In the genomic region with DNA sequence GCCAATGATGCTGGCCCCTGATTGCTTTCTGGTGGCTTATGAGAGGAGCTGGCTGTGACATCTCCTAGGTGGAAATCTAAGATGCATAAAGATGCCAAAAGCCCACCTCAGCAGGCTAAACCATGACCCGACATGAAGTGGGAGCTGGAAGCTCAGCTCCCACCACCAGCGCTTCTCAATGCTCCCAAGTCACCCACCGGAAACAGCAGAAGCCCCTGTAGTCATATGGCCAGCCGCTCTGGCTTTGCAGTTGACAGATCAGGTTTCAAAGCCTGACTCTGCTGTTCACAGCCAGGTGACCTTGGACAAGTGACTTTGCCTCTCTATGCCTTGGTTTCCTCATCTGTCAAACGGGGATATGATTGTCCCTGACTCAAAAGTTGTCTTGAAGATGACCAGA, we compare ENCODE assay signal across 1 cellular context.
TF ChIP-seq lines count a peak whose summit lies in the region.

No MANE protein-coding gene starts in this region.

TF ChIP-seq in GM23338, 12 proteins besides CTCF, POLR2A, EP300 and RAD21 (continued from another document):
- TF ChIP-seq ZNF462 (CRISPR knock-in tag; IDR thresholded peaks at IDR 0.05) (no peak), EZH2 (IDR thresholded peaks at IDR 0.05; ENCODE audit: low read depth, unreplicated experiment) (no peak), STAT1 (IDR thresholded peaks at IDR 0.05; ENCODE audit: unreplicated experiment) (no peak), ZNF331 (CRISPR knock-in tag; IDR thresholded peaks at IDR 0.05; ENCODE audit: low read depth) (no peak), NANOG (IDR thresholded peaks at IDR 0.05; ENCODE audit: borderline replicate concordance) (no peak), ZNF114 (CRISPR knock-in tag; IDR thresholded peaks at IDR 0.05) (no peak), ETS1 (IDR thresholded peaks at IDR 0.05) (no peak)
- TF ChIP-seq, protein P1, sequence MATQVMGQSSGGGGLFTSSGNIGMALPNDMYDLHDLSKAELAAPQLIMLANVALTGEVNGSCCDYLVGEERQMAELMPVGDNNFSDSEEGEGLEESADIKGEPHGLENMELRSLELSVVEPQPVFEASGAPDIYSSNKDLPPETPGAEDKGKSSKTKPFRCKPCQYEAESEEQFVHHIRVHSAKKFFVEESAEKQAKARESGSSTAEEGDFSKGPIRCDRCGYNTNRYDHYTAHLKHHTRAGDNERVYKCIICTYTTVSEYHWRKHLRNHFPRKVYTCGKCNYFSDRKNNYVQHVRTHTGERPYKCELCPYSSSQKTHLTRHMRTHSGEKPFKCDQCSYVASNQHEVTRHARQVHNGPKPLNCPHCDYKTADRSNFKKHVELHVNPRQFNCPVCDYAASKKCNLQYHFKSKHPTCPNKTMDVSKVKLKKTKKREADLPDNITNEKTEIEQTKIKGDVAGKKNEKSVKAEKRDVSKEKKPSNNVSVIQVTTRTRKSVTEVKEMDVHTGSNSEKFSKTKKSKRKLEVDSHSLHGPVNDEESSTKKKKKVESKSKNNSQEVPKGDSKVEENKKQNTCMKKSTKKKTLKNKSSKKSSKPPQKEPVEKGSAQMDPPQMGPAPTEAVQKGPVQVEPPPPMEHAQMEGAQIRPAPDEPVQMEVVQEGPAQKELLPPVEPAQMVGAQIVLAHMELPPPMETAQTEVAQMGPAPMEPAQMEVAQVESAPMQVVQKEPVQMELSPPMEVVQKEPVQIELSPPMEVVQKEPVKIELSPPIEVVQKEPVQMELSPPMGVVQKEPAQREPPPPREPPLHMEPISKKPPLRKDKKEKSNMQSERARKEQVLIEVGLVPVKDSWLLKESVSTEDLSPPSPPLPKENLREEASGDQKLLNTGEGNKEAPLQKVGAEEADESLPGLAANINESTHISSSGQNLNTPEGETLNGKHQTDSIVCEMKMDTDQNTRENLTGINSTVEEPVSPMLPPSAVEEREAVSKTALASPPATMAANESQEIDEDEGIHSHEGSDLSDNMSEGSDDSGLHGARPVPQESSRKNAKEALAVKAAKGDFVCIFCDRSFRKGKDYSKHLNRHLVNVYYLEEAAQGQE (IDR thresholded peaks at IDR 0.05; ENCODE audit: unreplicated experiment) = no peak
